1 cellular context compared by ENCODE assay signal in the genomic region with DNA sequence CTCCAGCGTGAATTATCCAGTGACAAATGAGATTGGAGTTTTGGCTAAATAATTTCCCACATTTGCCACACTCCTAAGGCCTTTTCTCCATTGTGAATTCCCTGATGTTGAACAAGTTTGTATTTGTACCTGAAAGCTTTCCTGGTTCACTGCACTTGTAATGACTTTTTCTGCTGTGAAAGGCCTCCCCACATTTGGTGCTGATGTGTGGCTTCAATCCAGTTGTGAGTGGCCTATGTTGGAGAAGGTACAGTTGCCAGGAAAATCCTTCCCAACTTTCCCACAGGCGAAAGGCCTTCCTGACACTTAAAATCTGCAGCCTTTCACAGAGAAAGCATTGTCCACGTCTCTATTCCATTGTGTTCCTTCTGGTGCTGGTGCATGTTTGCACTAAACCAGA.
TF ChIP-seq lines count a peak whose summit lies in the region.

No MANE protein-coding gene starts in this region.

TF ChIP-seq in HepG2, 621 proteins besides CTCF, POLR2A, EP300 and RAD21:
- TF ChIP-seq ZNF430 (CRISPR knock-in tag; IDR thresholded peaks at IDR 0.05) (no peak), ZNF10 (CRISPR knock-in tag; IDR thresholded peaks at IDR 0.05; ENCODE audit: borderline replicate concordance, low read depth) (no peak), FOXO1 (CRISPR knock-in tag; IDR thresholded peaks at IDR 0.05) (no peak), HMGXB3 (CRISPR knock-in tag; IDR thresholded peaks at IDR 0.05; ENCODE audit: borderline replicate concordance) (no peak), HOXA3 (CRISPR knock-in tag; IDR thresholded peaks at IDR 0.05) (no peak), ZNF572 (CRISPR knock-in tag; IDR thresholded peaks at IDR 0.05) (no peak), ZNF501 (CRISPR knock-in tag; IDR thresholded peaks at IDR 0.05) (no peak), ZNF7 (CRISPR knock-in tag; IDR thresholded peaks at IDR 0.05) (no peak), CEBPB (IDR thresholded peaks at IDR 0.05; ENCODE audit: borderline replicate concordance, low read depth, low read length) (no peak), ZNF790 (CRISPR knock-in tag; IDR thresholded peaks at IDR 0.05; ENCODE audit: borderline replicate concordance) (no peak), MTA3 (CRISPR knock-in tag; IDR thresholded peaks at IDR 0.05) (no peak), ZBTB20 (CRISPR knock-in tag; IDR thresholded peaks at IDR 0.05; ENCODE audit: borderline replicate concordance, low read depth) (no peak), NR2C2 (CRISPR knock-in tag; IDR thresholded peaks at IDR 0.05; ENCODE audit: borderline replicate concordance) (no peak), ZIK1 (CRISPR knock-in tag; IDR thresholded peaks at IDR 0.05; ENCODE audit: borderline replicate concordance, low read depth) (no peak), MED1 (CRISPR knock-in tag; IDR thresholded peaks at IDR 0.05) (no peak), TBP (CRISPR knock-in tag; IDR thresholded peaks at IDR 0.05) (no peak)
TF ChIP-seq in HepG2: peak in this region for 0.
